1 cellular context compared by ENCODE assay signal in genomic region chr11:123365955-123366354, GRCh38.
TF ChIP-seq lines count a peak whose summit lies in the region.

No MANE protein-coding gene starts in this region.

TF ChIP-seq in GM23338, 12 proteins besides CTCF, POLR2A, EP300 and RAD21 (continued from another document):
- TF ChIP-seq EZH2phosphoT487 (IDR thresholded peaks at IDR 0.05; ENCODE audit: unreplicated experiment): no peak
